22 cellular contexts compared by ENCODE assay signal in the genomic region with DNA sequence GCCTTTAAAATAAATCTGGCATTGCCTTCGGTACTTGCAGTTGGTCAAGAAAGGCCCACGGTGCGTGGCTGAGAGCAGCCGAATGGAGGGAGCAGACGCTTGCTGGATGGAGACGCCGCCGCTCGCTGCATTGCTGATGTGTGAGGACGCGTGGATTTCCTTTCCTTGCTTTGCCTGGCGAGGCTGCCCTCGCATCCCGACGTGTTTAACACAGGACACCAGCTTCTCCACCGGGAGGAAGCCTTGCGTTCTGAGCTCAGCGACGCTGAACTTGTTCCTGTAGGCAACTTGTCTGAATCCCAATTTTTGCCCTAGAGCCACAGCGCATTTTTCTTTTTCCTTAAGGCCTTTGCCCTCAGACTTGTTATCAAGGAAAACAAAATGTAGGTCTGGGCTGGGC.
"Had no signal": no experiment of that assay in that cellular context is flagged by ENCODE, and none has a peak within 500 bp of the region (broad histone marks: within the 10 kb centered on the region; RNA-seq: fewer than 3 reads in every experiment).

No MANE protein-coding gene starts in this region.

- H3K4me3 Mint-ChIP-seq: activated CD4-positive, alpha-beta memory T cell treated with anti-CD3 and anti-CD28 coated beads, Interleukin-2, amount 10 ng/mL, durations not matched to agents 7 days and 5 days; activated CD4-positive, alpha-beta T cell treated with anti-CD3 and anti-CD28 coated beads, Interleukin-2, amount 10 ng/mL, durations not matched to agents 24 days and 14 days; activated naive CD8-positive, alpha-beta T cell treated with anti-CD3 and anti-CD28 coated beads, Interleukin-2, amount 50 U/mL, for 24 hours; endodermal cell; neural crest cell; stimulated activated naive CD8-positive, alpha-beta T cell treated with anti-CD3 and anti-CD28 coated beads, Interleukin-15, Interleukin-2, amounts not matched to agents 100 ng/mL and 50 ng/mL, for 24 hours; T-cell; T-helper 2 cell treated with Interferon-gamma antibody and Interleukin-4, amounts not matched to agents 5 μg/mL and 100 μg/mL, for 36 hours had no signal

- H3K27ac ChIP-seq: brain microvascular endothelial cell, esophagus squamous epithelium, gastrocnemius medialis, tibial nerve, VCaP had no signal

- H3K4me3 ChIP-seq: esophagus squamous epithelium, gastrocnemius medialis, tibial nerve had no signal

- H3K9me3 ChIP-seq: esophagus squamous epithelium, gastrocnemius medialis, tibial nerve had no signal

- H3K4me1 Mint-ChIP-seq: activated CD4-positive, alpha-beta memory T cell treated with anti-CD3 and anti-CD28 coated beads, Interleukin-2, amount 10 ng/mL, durations not matched to agents 7 days and 5 days; neural crest cell had no signal

- H3K4me1 ChIP-seq: esophagus squamous epithelium, gastrocnemius medialis had no signal

- H3K9me3 Mint-ChIP-seq: activated CD4-positive, alpha-beta memory T cell treated with anti-CD3 and anti-CD28 coated beads, Interleukin-2, amount 10 ng/mL, durations not matched to agents 7 days and 5 days; activated CD4-positive, alpha-beta T cell treated with anti-CD3 and anti-CD28 coated beads, Interleukin-2, amount 10 ng/mL, durations not matched to agents 24 days and 14 days; activated naive CD8-positive, alpha-beta T cell treated with anti-CD3 and anti-CD28 coated beads, Interleukin-2, amount 50 U/mL, for 24 hours; endodermal cell; neural crest cell; stimulated activated naive CD8-positive, alpha-beta T cell treated with anti-CD3 and anti-CD28 coated beads, Interleukin-15, Interleukin-2, amounts not matched to agents 100 ng/mL and 50 ng/mL, for 24 hours; T-cell; T-helper 2 cell treated with Interferon-gamma antibody and Interleukin-4, amounts not matched to agents 5 μg/mL and 100 μg/mL, for 36 hours had no signal

- DNase-seq: activated CD4-positive, alpha-beta memory T cell treated with anti-CD3 and anti-CD28 coated beads, Interleukin-2, amount 10 ng/mL, durations not matched to agents 7 days and 5 days; activated CD4-positive, alpha-beta T cell treated with anti-CD3 and anti-CD28 coated beads, Interleukin-2, amount 10 ng/mL, durations not matched to agents 24 days and 14 days; activated gamma-delta T cell; activated naive CD4-positive, alpha-beta T cell treated with anti-CD3 and anti-CD28 coated beads, Interleukin-2, amount 50 U/mL, for 16 hours; activated naive CD8-positive, alpha-beta T cell treated with anti-CD3 and anti-CD28 coated beads, Interleukin-2, amount 50 U/mL, for 24 hours; anterior cingulate cortex; brain microvascular endothelial cell; central memory CD4-positive, alpha-beta T cell; endodermal cell; esophagus squamous epithelium; gastrocnemius medialis; hypothalamus; left ventricle myocardium superior; retina; stimulated activated CD4-positive, alpha-beta T cell treated with anti-CD3 and anti-CD28 coated beads, Interleukin-12 subunit alpha, Interleukin-12 subunit beta, amount 100 ng/mL, for 4 hours; stimulated activated CD4-positive, alpha-beta T cell treated with anti-CD3 and anti-CD28 coated beads, Interleukin-4, amount 100 ng/mL, for 4 hours; T-cell had no signal

- H3K36me3 ChIP-seq: brain microvascular endothelial cell, esophagus squamous epithelium, gastrocnemius medialis, tibial nerve had no signal

- H3K27me3 ChIP-seq: tibial nerve had no signal

- H3K27ac Mint-ChIP-seq: activated CD4-positive, alpha-beta memory T cell treated with anti-CD3 and anti-CD28 coated beads, Interleukin-2, amount 10 ng/mL, durations not matched to agents 7 days and 5 days; activated CD4-positive, alpha-beta T cell treated with anti-CD3 and anti-CD28 coated beads, Interleukin-2, amount 10 ng/mL, durations not matched to agents 24 days and 14 days; activated naive CD8-positive, alpha-beta T cell treated with anti-CD3 and anti-CD28 coated beads, Interleukin-2, amount 50 U/mL, for 24 hours; endodermal cell; stimulated activated naive CD8-positive, alpha-beta T cell treated with anti-CD3 and anti-CD28 coated beads, Interleukin-15, Interleukin-2, amounts not matched to agents 100 ng/mL and 50 ng/mL, for 24 hours; T-cell; T-helper 2 cell treated with Interferon-gamma antibody and Interleukin-4, amounts not matched to agents 5 μg/mL and 100 μg/mL, for 36 hours had no signal

- ATAC-seq: activated naive CD8-positive, alpha-beta T cell treated with anti-CD3 and anti-CD28 coated beads, Interleukin-2, amount 50 U/mL, for 24 hours; gastrocnemius medialis; left ventricle myocardium superior; T-cell had no signal
